10 cellular contexts compared by ENCODE assay signal in genomic region chr7:117216010-117216409, GRCh38.
"Had no signal": no experiment of that assay in that cellular context is flagged by ENCODE, and none has a peak within 500 bp of the region (broad histone marks: within the 10 kb centered on the region; RNA-seq: fewer than 3 reads in every experiment).

No MANE protein-coding gene starts in this region.

- H3K36me3 ChIP-seq: HAP-1 had no signal

- H3K9me3 ChIP-seq: HAP-1 had no signal

- FAIRE-seq: HepG2, K562 had no signal

- DNase-seq: GM23248, GOT3, H7, HFFc6, KG1 had no signal

- ATAC-seq: HCT116, HepG2 had no signal

- H3K9me3 Mint-ChIP-seq: HFFc6 had no signal

- H3K27ac Mint-ChIP-seq: HFFc6 had no signal

- H3K4me3 ChIP-seq: GM23248, HAP-1, K562 had no signal

- H3K4me3 Mint-ChIP-seq: HFFc6 had no signal

- H3K9ac ChIP-seq: GM23248 had no signal

- H2AFZ ChIP-seq: GM23248 had no signal

- H3K27ac ChIP-seq: GM23248, HL-60 had no signal

- H3K4me1 ChIP-seq: HAP-1 had no signal
